ENCODE assay signal across 8 cellular contexts in the genomic region with DNA sequence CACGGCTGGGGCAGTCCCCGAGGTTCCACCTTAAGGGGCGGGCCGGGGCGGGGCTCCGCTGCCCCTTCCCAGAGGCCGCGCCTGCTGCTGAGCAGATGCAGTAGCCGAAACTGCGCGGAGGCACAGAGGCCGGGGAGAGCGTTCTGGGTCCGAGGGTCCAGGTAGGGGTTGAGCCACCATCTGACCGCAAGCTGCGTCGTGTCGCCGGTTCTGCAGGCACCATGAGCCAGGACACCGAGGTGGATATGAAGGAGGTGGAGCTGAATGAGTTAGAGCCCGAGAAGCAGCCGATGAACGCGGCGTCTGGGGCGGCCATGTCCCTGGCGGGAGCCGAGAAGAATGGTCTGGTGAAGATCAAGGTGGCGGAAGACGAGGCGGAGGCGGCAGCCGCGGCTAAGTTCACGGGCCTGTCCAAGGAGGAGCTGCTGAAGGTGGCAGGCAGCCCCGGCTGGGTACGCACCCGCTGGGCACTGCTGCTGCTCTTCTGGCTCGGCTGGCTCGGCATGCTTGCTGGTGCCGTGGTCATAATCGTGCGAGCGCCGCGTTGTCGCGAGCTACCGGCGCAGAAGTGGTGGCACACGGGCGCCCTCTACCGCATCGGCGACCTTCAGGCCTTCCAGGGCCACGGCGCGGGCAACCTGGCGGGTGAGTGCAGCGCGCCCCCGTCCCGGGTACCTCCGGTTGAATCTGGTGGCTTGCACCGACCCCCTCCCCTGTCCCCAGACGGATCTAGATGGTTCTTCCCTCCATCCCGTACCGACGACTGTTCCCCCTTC. TPM values are rescaled to one million over a fixed set of nuclear protein-coding genes. Genes with fewer than 3 reads are reported as not detected.
DNase-seq lines count a peak whose midpoint lies in the region; ATAC-seq and TF ChIP-seq lines count a peak whose summit lies in the region.

Gene SLC3A2 (plus strand): TSS at position 94 of the 776 bp plus-strand sequence. CDS start 128 bp downstream, at position 222.

- H3K4me1 ChIP-seq in iPS-18a (ENCODE audit: control insufficient read depth, low read depth, low read length) (peaks cover 28% of the 10 kb centered on the region), skeletal muscle tissue (ENCODE audit: control insufficient read depth in 3 of 3, insufficient read depth in 3 of 3, low read length in 3 of 3) (peaks cover 36 to 39% (median 39%) of the 10 kb centered on the region in 3 donors)

- H3K27ac Mint-ChIP-seq in brain: peak within 1 kb of the TSS; percentile 100

- H3K4me3 ChIP-seq in iPS-18a (ENCODE audit: low read length) (peak within 1 kb of the TSS; percentile 89), skeletal muscle tissue (ENCODE audit: low read length in 3 of 3) (peak within 1 kb of the TSS; percentile 99 to 100 (median 100))

- DNase-seq in NCI-H2081 (lab: John Stamatoyannopoulos, UW) (peak; percentile 76 to 85), UCSD-AML1 (lab: John Stamatoyannopoulos, UW; ENCODE audit: unreplicated experiment) (peak; percentile 93)

- H3K36me3 ChIP-seq in iPS-18a (ENCODE audit: control insufficient read depth, low read depth, low read length): peaks cover 70% of the 10 kb centered on the region
- peaks cover 34 to 35% (median 34%) of the 10 kb centered on the region in 3 donors for H3K36me3 ChIP-seq in skeletal muscle tissue (ENCODE audit: control insufficient read depth in 3 of 3, insufficient read depth in 3 of 3, low read length in 3 of 3)

- peak within 1 kb of the TSS; percentile 100 for H3K9ac ChIP-seq in iPS-18a (ENCODE audit: low read length)
- peak within 1 kb of the TSS; percentile 99 to 100 (median 100) for H3K9ac ChIP-seq in skeletal muscle tissue (ENCODE audit: low read depth in 1 of 3, low read length in 3 of 3)

- no peaks in the 10 kb centered on the region for H3K27me3 ChIP-seq in iPS-18a (ENCODE audit: control insufficient read depth, insufficient read depth, low read length)
- H3K27me3 ChIP-seq in skeletal muscle tissue (ENCODE audit: control insufficient read depth in 3 of 3, insufficient read depth in 3 of 3, low read length in 3 of 3): no peaks in the 10 kb centered on the region

- H3K4me3 Mint-ChIP-seq in brain: peak within 1 kb of the TSS; percentile 99 to 100 (median 100)

- H3K9me3 Mint-ChIP-seq in brain: peaks cover 0 to 6% (median 0%) of the 10 kb centered on the region in 5 experiments

- peak within 1 kb of the TSS; percentile 99 for H3K27ac ChIP-seq in 22Rv1
- peak within 1 kb of the TSS; percentile 99 for H3K27ac ChIP-seq in iPS-18a (ENCODE audit: low read length)
- H3K27ac ChIP-seq in skeletal muscle tissue (ENCODE audit: low read depth, low read length): peak within 1 kb of the TSS; percentile 98

- peaks cover 44% of the 10 kb centered on the region for H3K36me3 Mint-ChIP-seq in brain

- peaks cover 68% of the 10 kb centered on the region for H3K4me1 Mint-ChIP-seq in brain

- no peaks in the 10 kb centered on the region for H3K9me3 ChIP-seq in iPS-18a (ENCODE audit: control insufficient read depth, low read depth, low read length)
- H3K9me3 ChIP-seq in skeletal muscle tissue (ENCODE audit: control insufficient read depth in 3 of 3, low read length in 3 of 3): no peaks in the 10 kb centered on the region

- peaks cover 30% of the 10 kb centered on the region for H3K27me3 Mint-ChIP-seq in brain

- ATAC-seq in GM18502 (IDR thresholded peaks at IDR 0.05; ENCODE audit: poor library complexity, unreplicated experiment): peak; percentile 73
- ATAC-seq in HG02943 (IDR thresholded peaks at IDR 0.05; ENCODE audit: low read depth, unreplicated experiment): peak; percentile 62

- TF ChIP-seq CTCF in 22Rv1 (IDR thresholded peaks at IDR 0.05) (peak; percentile 86), brain (conservative IDR thresholded peaks at IDR 0.05) (peak; percentile 74 to 85)

RNA-seq across cellular contexts. Expression of gene SLC3A2, which starts in this region (rescaled TPM):
- polyA plus RNA-seq in brain (ENCODE audit: insufficient read depth, low read depth, low replicate concordance): 175 TPM
- 56.4 TPM for total RNA-seq in skeletal muscle tissue

Comparison
In these comparisons a context has a peak if more than half of its experiments do, and no peak if none do; other contexts are left out.
1. Peak in every context shown above with its lines: DNase-seq, ATAC-seq, H3K4me3 ChIP-seq and H3K27ac ChIP-seq.